31 cellular contexts compared by ENCODE assay signal in genomic region chr4:73617256-73617655, GRCh38. TPM values are rescaled to one million over a fixed set of nuclear protein-coding genes. Genes with fewer than 3 reads are reported as not detected.
A peak's percentile ranks its signal among the peaks of the same experiment; 100 is the strongest.
DNase-seq lines count a peak whose midpoint lies in the region; ATAC-seq, FAIRE-seq and TF ChIP-seq lines count a peak whose summit lies in the region.
"Had no signal": no experiment of that assay in that cellular context is flagged by ENCODE, and none has a peak within 500 bp of the region (broad histone marks: within the 10 kb centered on the region; RNA-seq: fewer than 3 reads in every experiment).

No MANE protein-coding gene starts in this region.

- peaks cover 28% of the 10 kb centered on the region for H3K4me1 ChIP-seq in PC-3 (ENCODE audit: insufficient read depth, low read length)
- peaks cover 19% of the 10 kb centered on the region for H3K4me1 ChIP-seq in foreskin keratinocyte
- H3K4me1 ChIP-seq: testis had no signal

- no peak overlapping the region for H3K4me3 ChIP-seq in PC-3 (ENCODE audit: low read length)
- H3K4me3 ChIP-seq: SK-N-MC, testis had no signal

- BruUV-seq in PC-3 (replicated peaks; lab: Mats Ljungman, UMichigan): no TSS peak

- DNase-seq in DMS53 (lab: John Stamatoyannopoulos, UW): peak; percentile 15
- DNase-seq in DMS53 treated with DMSO at 0.1 percent for 48 hours (lab: John Stamatoyannopoulos, UW; ENCODE audit: unreplicated experiment): no peak
- DNase-seq in GM18507 (ENCODE audit: extremely low spot score, insufficient read length, low read depth): no peak
- DNase-seq in PC-3: peak; percentile 38
- no peak for DNase-seq in foreskin keratinocyte
- no peak for DNase-seq in NCI-H2081 treated with DMSO at 0.1 percent for 48 hours (lab: John Stamatoyannopoulos, UW)
- DNase-seq: activated CD8-positive, alpha-beta T cell treated with anti-CD3 and anti-CD28 coated beads, Interleukin-2, amount 10 ng/mL, durations not matched to agents 7 days and 5 days; activated effector memory CD4-positive, alpha-beta T cell treated with Interleukin-2 at 50 U/mL for 16 hours; activated naive CD8-positive, alpha-beta T cell treated with anti-CD3 and anti-CD28 coated beads for 36 hours; activated T-cell treated with anti-CD3 and anti-CD28 coated beads for 4 hours; aorta; caudate nucleus; CD4-positive, alpha-beta T cell; HCEC 1CT; hypothalamus; immature natural killer cell; left ventricle myocardium superior; midbrain; natural killer cell; NCI-H524; occipital lobe; stimulated activated naive CD8-positive, alpha-beta T cell treated with anti-CD3 and anti-CD28 coated beads, Interleukin-15, Interleukin-2, amounts not matched to agents 100 U/mL and 50 U/mL, for 24 hours; testis had no signal

- 0 out of 2 replicates have a peak overlapping the region, but pooled peaks have one; percentile 4 for H3K4me2 ChIP-seq in PC-3 (ENCODE audit: low read length)

- no peaks in the 10 kb centered on the region for H3F3A ChIP-seq in PC-3 (ENCODE audit: low read length, unreplicated experiment)

- no peaks in the 10 kb centered on the region for H3K9me3 ChIP-seq in PC-3 (ENCODE audit: low read length)
- H3K9me3 ChIP-seq: testis had no signal

- no peaks in the 10 kb centered on the region for H3K27me3 ChIP-seq in PC-3 (ENCODE audit: low read length)
- no peaks in the 10 kb centered on the region for H3K27me3 ChIP-seq in foreskin keratinocyte
- H3K27me3 ChIP-seq: testis had no signal

- H3K79me2 ChIP-seq in PC-3 (ENCODE audit: low read length): no peaks in the 10 kb centered on the region

- no peaks in the 10 kb centered on the region for H3K36me3 ChIP-seq in PC-3 (ENCODE audit: low read depth, low read length)

- FAIRE-seq in GM18507 (lab: Jason Lieb, UNC): peak; percentile 53
- FAIRE-seq: endometrium had no signal

- no peak for ATAC-seq in PC-3
- no peak for ATAC-seq in foreskin keratinocyte
- ATAC-seq in HG03565 (IDR thresholded peaks at IDR 0.05; ENCODE audit: unreplicated experiment): no peak
- no peak for ATAC-seq in GM18907 (IDR thresholded peaks at IDR 0.05; ENCODE audit: unreplicated experiment)
- ATAC-seq: activated CD8-positive, alpha-beta T cell treated with anti-CD3 and anti-CD28 coated beads, Interleukin-2, amount 10 ng/mL, durations not matched to agents 7 days and 5 days; left ventricle myocardium superior; natural killer cell; stimulated activated naive CD8-positive, alpha-beta T cell treated with anti-CD3 and anti-CD28 coated beads, Interleukin-15, Interleukin-2, amounts not matched to agents 100 U/mL and 50 U/mL, for 24 hours had no signal

- H2AFZ ChIP-seq in PC-3 (ENCODE audit: low read length): no peak overlapping the region

- TF ChIP-seq CTCF in PC-3 (conservative IDR thresholded peaks at IDR 0.05; ENCODE audit: low read depth, low read length) (no peak), foreskin keratinocyte (conservative IDR thresholded peaks at IDR 0.05) (peak; percentile 2)

- intact Hi-C loops in PC-3 (cut with micrococcal nuclease): no loop called here

- H3K9me2 ChIP-seq in PC-3 (replicated peaks; ENCODE audit: low read length): no peaks in the 10 kb centered on the region; the same call in 1 of the 2 replicates

- no peak overlapping the region for H3K9ac ChIP-seq in PC-3 (ENCODE audit: low read length)

- no peaks in the 10 kb centered on the region for H4K20me1 ChIP-seq in PC-3 (ENCODE audit: low read length)

- H3K27ac ChIP-seq in PC-3 (ENCODE audit: low read length) (no peak overlapping the region), foreskin keratinocyte (no peak overlapping the region)
- H3K27ac ChIP-seq: 22Rv1, RWPE1, SK-N-MC, testis had no signal

- POLR2A ChIA-PET in PC-3 (lab: Charles Lee; ENCODE audit: unreplicated experiment): no interaction called here

- CTCF ChIA-PET in PC-3 (lab: Charles Lee): no interaction called here

RNA-seq across cellular contexts. Expression of gene RASSF6, which starts 3.0 kb away (rescaled TPM):
- total RNA-seq in PC-3 (2014; rRNA removed): 0.69 and 1.1 TPM in 2 replicates
- 1.2 and 1.3 TPM in 2 replicates for total RNA-seq in foreskin keratinocyte
- 0.45 and 0.69 TPM in 2 replicates for polyA plus RNA-seq in foreskin keratinocyte
- total RNA-seq: activated CD8-positive, alpha-beta T cell treated with anti-CD3 and anti-CD28 coated beads, Interleukin-2, amount 10 ng/mL, durations not matched to agents 7 days and 5 days; activated naive CD8-positive, alpha-beta T cell treated with anti-CD3 and anti-CD28 coated beads for 36 hours; aorta; left ventricle myocardium superior; M059J; pulmonary artery endothelial cell had no signal
- polyA plus RNA-seq: immature natural killer cell had no signal

Comparison
In these comparisons a context has a peak if more than half of its experiments do, and no peak if none do; other contexts are left out.
1. DNase-seq: peak in DMS53 (single experiment) and PC-3 (single experiment); none in DMS53 treated with DMSO at 0.1 percent for 48 hours (single experiment), GM18507 (single experiment), foreskin keratinocyte (0 of 2) and NCI-H2081 treated with DMSO at 0.1 percent for 48 hours (single experiment).